1 cellular context compared by ENCODE assay signal in the genomic region with DNA sequence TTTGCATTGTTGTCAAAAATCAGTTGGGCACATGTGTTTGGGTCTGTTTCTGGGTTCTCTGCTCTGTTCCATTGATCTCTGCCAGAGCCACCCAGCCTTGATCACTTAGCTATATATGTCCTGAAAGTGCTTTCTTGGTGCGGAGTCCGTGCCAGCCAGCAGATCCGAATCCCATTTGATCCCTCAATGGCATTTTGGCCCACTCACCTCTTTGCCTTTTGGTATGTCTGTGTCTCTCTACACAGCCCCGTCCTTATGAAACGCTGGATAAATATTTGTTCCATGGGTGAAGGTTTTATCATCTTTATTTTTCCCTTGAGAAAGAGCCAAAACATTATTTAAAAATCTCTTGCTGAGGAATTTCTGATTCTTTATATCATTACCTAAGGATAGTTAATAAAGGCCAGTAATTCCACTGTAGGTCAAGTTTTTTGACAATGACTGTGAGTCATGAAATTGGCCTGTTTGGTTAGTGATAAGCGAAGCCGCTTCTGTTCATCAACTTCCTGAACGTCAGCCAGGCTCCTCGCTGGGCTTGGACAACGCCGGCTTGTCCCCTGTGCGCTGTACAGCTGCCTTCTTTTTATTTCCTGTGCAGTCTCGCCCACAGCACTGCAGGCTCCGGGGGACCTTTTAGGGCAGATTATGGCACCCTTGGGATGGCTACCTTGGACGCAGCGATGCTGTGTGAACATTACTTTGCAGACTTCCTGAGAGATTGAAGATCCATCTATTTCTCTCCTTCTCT.
TF ChIP-seq lines count a peak whose summit lies in the region.

No MANE protein-coding gene starts in this region.

TF ChIP-seq in HCT116, 20 proteins besides CTCF, POLR2A, EP300 and RAD21 (continued from another document):
- TF ChIP-seq SRF (IDR thresholded peaks at IDR 0.05; ENCODE audit: low read depth), result no peak; the same call in 1 of the 2 replicates
- TF ChIP-seq EGR1 (IDR thresholded peaks at IDR 0.05; ENCODE audit: low read depth), result no peak
